Comparison of ENCODE assay signal across 13 cellular contexts in the genomic region with DNA sequence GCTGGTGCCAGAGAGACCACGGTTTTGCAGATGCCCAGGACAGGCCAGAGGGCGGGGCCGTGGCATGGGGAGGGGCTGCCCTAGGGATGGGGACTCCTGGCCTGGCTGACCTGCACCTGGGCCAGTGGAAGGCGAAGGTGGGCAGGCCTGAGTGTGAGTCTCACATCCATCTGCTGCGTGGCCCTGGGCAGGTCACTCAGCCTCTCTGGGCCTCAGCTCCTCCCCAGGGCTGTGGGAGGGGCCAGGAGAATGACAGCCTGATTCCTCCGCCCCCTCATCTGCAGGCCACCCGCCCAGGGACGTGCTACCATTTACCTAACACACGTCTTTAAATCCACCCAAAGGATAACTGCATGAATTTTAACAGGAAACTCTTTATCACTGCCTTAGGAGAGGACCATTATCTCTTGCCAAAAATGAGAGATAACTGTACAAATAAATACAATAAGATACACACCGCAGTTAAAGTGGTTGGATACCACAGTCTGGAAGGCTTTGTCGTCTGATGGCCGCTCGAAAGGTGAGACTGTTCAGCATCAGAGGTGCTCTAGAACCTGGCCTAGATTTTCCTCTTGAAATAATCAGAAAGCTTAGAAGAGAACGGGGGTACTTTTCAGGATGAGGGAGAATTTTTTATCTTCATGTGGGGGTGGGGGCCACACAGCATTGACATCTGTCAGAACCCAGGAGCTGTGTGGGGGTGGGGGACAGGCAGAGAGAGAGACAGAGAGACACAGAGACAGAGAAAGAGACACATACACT.
A peak's percentile ranks its signal among the peaks of the same experiment; 100 is the strongest.
DNase-seq lines count a peak whose midpoint lies in the region; ATAC-seq, FAIRE-seq and TF ChIP-seq lines count a peak whose summit lies in the region.
"Had no signal": no experiment of that assay in that cellular context is flagged by ENCODE, and none has a peak within 500 bp of the region (broad histone marks: within the 10 kb centered on the region; RNA-seq: fewer than 3 reads in every experiment).

No MANE protein-coding gene starts in this region.

- no peak for TF ChIP-seq EP300 in GM12878 (IDR thresholded peaks at IDR 0.05; ENCODE audit: borderline replicate concordance in 1 of 2, control insufficient read depth in 1 of 2, low read depth in 2 of 2, low read length in 2 of 2)

- peak; percentile 17 for DNase-seq in CD14-positive monocyte (ENCODE audit: low spot score)
- no peak for DNase-seq in GM12878 (ENCODE audit: low read depth, low spot score)
- peak; percentile 15 for DNase-seq in mesendoderm
- no peak for DNase-seq in NCI-H345 treated with DMSO at 0.1 percent for 48 hours (lab: John Stamatoyannopoulos, UW; ENCODE audit: unreplicated experiment)
- DNase-seq in globus pallidus (ENCODE audit: low spot score) = no peak
- DNase-seq in cortex of kidney (lab: John Stamatoyannopoulos, UW) = no peak
- DNase-seq in small intestine = no peak
- DNase-seq: activated naive CD8-positive, alpha-beta T cell treated with anti-CD3 and anti-CD28 coated beads, Interleukin-2, amount 10 ng/mL, durations not matched to agents 7 days and 5 days; NCI-H1092 treated with DMSO at 0.1 percent for 48 hours; NCI-H2171 treated with DMSO at 0.1 percent for 48 hours; stomach had no signal

- H3K36me3 ChIP-seq in HEK293 (ENCODE audit: control insufficient read depth in 2 of 2, insufficient read depth in 1 of 2, low read length in 2 of 2) = no peaks in the 10 kb centered on the region
- H3K36me3 ChIP-seq in GM12878 (ENCODE audit: control insufficient read depth in 2 of 2, insufficient read depth in 2 of 2, low read length in 1 of 2) = no peaks in the 10 kb centered on the region
- H3K36me3 ChIP-seq in mesendoderm (ENCODE audit: control insufficient read depth, insufficient read depth, low read length) = no peaks in the 10 kb centered on the region
- no peaks in the 10 kb centered on the region for H3K36me3 ChIP-seq in small intestine (ENCODE audit: control insufficient read depth in 2 of 2, insufficient read depth in 2 of 2, low read length in 2 of 2)
- H3K36me3 ChIP-seq: stomach had no signal

- H3K9ac ChIP-seq in GM12878 (ENCODE audit: control insufficient read depth, insufficient read depth, low read length) (no peak overlapping the region), mesendoderm (ENCODE audit: low read length) (no peak overlapping the region)

- peaks cover 0 to 8% (median 2%) of the 10 kb centered on the region in 7 donors for H3K9me3 Mint-ChIP-seq in CD14-positive monocyte
- H3K9me3 Mint-ChIP-seq: activated naive CD8-positive, alpha-beta T cell treated with anti-CD3 and anti-CD28 coated beads, Interleukin-2, amount 10 ng/mL, durations not matched to agents 7 days and 5 days had no signal

- H3K27ac ChIP-seq in HEK293 (ENCODE audit: extremely low read depth, low read depth, low read length) = no peak overlapping the region
- H3K27ac ChIP-seq in GM12878 (ENCODE audit: control insufficient read depth, insufficient read depth) = no peak overlapping the region
- H3K27ac ChIP-seq in mesendoderm (ENCODE audit: low read depth, low read length) = no peak overlapping the region
- H3K27ac ChIP-seq in small intestine (ENCODE audit: low read depth in 1 of 2, low read length in 1 of 2) = no peak overlapping the region
- H3K27ac ChIP-seq: stomach had no signal

- no peak overlapping the region for H3K4me3 Mint-ChIP-seq in CD14-positive monocyte
- H3K4me3 Mint-ChIP-seq: activated naive CD8-positive, alpha-beta T cell treated with anti-CD3 and anti-CD28 coated beads, Interleukin-2, amount 10 ng/mL, durations not matched to agents 7 days and 5 days had no signal

- no peak overlapping the region for H4K8ac ChIP-seq in mesendoderm (ENCODE audit: low read depth, low read length)

- CTCF ChIA-PET in HEK293 (lab: Yijun Ruan, JAX) = interaction anchor here (0.5 to 0.6 kb wide), 2 partner anchors 60 to 175 kb away, joined by 3 to 4 read pairs; no protein-coding TSS in a partner anchor
- CTCF ChIA-PET in GM12878 (lab: Yijun Ruan, JAX) = no interaction called here

- no TSS peak for BruUV-seq in GM12878 (replicated peaks; lab: Mats Ljungman, UMichigan)

- H3K27me3 ChIP-seq in GM12878 (replicated peaks in 1 of 2; ENCODE audit: control insufficient read depth in 2 of 2, insufficient read depth in 2 of 2, low read length in 1 of 2) (no peaks in the 10 kb centered on the region), mesendoderm (ENCODE audit: insufficient read depth, low read length, poor library complexity) (no peaks in the 10 kb centered on the region), small intestine (ENCODE audit: control insufficient read depth in 2 of 2, insufficient read depth in 2 of 2, low read length in 2 of 2) (no peaks in the 10 kb centered on the region)

- H2BK120ac ChIP-seq in mesendoderm (ENCODE audit: low read depth, low read length) = no peak overlapping the region

- no peak overlapping the region for H2BK5ac ChIP-seq in mesendoderm (ENCODE audit: low read length)

- no peak overlapping the region for H2AK5ac ChIP-seq in mesendoderm (ENCODE audit: low read length)

- ATAC-seq in GM12878 = peak; percentile 62

- no peak overlapping the region for H3K23ac ChIP-seq in mesendoderm (ENCODE audit: low read length)

- no peak overlapping the region for H2BK15ac ChIP-seq in mesendoderm (replicated peaks; ENCODE audit: low read depth)

- FAIRE-seq in GM12878 (lab: Jason Lieb, UNC) (no peak), small intestine (lab: Jason Lieb, UNC) (no peak)

- no peak overlapping the region for H3K18ac ChIP-seq in mesendoderm (ENCODE audit: low read length)

- no peaks in the 10 kb centered on the region for H4K20me1 ChIP-seq in GM12878 (ENCODE audit: control insufficient read depth, insufficient read depth)

- no peak overlapping the region for H3K4ac ChIP-seq in mesendoderm (ENCODE audit: low read depth, low read length)

- WGBS in GM12878 (ENCODE audit: insufficient coverage, insufficient replicate concordance, low lambda C conversion rate, missing lambda C conversion rate) = 53% methylated on average over 14 of the region's 14 CpGs
- no CpG with 5 or more reads among the region's 14 CpGs for WGBS in mesendoderm (ENCODE audit: extremely low coverage, insufficient coverage, low lambda C conversion rate)
- WGBS in small intestine, 3 donors = 55 to 71% (median 58%) methylated on average over 14 of the region's 14 CpGs

- peaks cover 0 to 5% (median 2%) of the 10 kb centered on the region in 3 donors for H3K27me3 Mint-ChIP-seq in CD14-positive monocyte (ENCODE audit: low read depth in 3 of 3)
- H3K27me3 Mint-ChIP-seq: activated naive CD8-positive, alpha-beta T cell treated with anti-CD3 and anti-CD28 coated beads, Interleukin-2, amount 10 ng/mL, durations not matched to agents 7 days and 5 days had no signal

- H3K27ac Mint-ChIP-seq in CD14-positive monocyte = no peak overlapping the region
- H3K27ac Mint-ChIP-seq: activated naive CD8-positive, alpha-beta T cell treated with anti-CD3 and anti-CD28 coated beads, Interleukin-2, amount 10 ng/mL, durations not matched to agents 7 days and 5 days had no signal

- H3K79me1 ChIP-seq in mesendoderm (ENCODE audit: low read length) = no peaks in the 10 kb centered on the region

- RAD21 ChIA-PET in GM12878 (lab: Charles Lee; ENCODE audit: unreplicated experiment) = no interaction called here

- H3K4me1 Mint-ChIP-seq in CD14-positive monocyte = no peaks in the 10 kb centered on the region

- H3K36me3 Mint-ChIP-seq in CD14-positive monocyte = no peaks in the 10 kb centered on the region
- H3K36me3 Mint-ChIP-seq: activated naive CD8-positive, alpha-beta T cell treated with anti-CD3 and anti-CD28 coated beads, Interleukin-2, amount 10 ng/mL, durations not matched to agents 7 days and 5 days had no signal

- no peak overlapping the region for H4K5ac ChIP-seq in mesendoderm (ENCODE audit: low read length)

- H3K4me2 ChIP-seq in GM12878 (ENCODE audit: control insufficient read depth, insufficient read depth) (no peak overlapping the region), mesendoderm (ENCODE audit: low read length) (no peak overlapping the region)
- H3K4me2 ChIP-seq: smooth muscle cell had no signal

- intact Hi-C loops in CD14-positive monocyte (cut with micrococcal nuclease) (no loop called here), GM12878 (cut with micrococcal nuclease; ENCODE audit: unreplicated experiment) (no loop called here)

- H3K4me3 ChIP-seq in HEK293 (ENCODE audit: low read depth, low read length) (no peak overlapping the region), GM12878 (no peak overlapping the region), mesendoderm (ENCODE audit: low read length) (no peak overlapping the region), small intestine (ENCODE audit: low read depth in 1 of 2, low read length in 2 of 2) (no peak overlapping the region)
- H3K4me3 ChIP-seq: smooth muscle cell, stomach had no signal

- SMC1A ChIA-PET in GM12878 (lab: Charles Lee; ENCODE audit: uncharacterized antibody, unreplicated experiment) = no interaction called here

- TF ChIP-seq CTCF in CD14-positive monocyte (IDR thresholded peaks at IDR 0.05) (no peak), HEK293 (tag by site-specific recombination; IDR thresholded peaks at IDR 0.05) (no peak), GM12878 (IDR thresholded peaks at IDR 0.05 in 2 of 3, conservative IDR thresholded peaks at IDR 0.05 in 1 of 3; ENCODE audit: control insufficient read depth in 2 of 3, extremely low read depth in 1 of 3, insufficient read depth in 1 of 3, low read depth in 3 of 3, low read length in 3 of 3) (no peak)

- POLR2A ChIA-PET in HEK293 (lab: Yijun Ruan, JAX) (no interaction called here), GM12878 (lab: Charles Lee) (no interaction called here)

- no peaks in the 10 kb centered on the region for H3K4me1 ChIP-seq in HEK293 (ENCODE audit: control insufficient read depth, insufficient read depth, low read length)
- no peaks in the 10 kb centered on the region for H3K4me1 ChIP-seq in GM12878 (ENCODE audit: control insufficient read depth, insufficient read depth, low read length)
- H3K4me1 ChIP-seq in mesendoderm (ENCODE audit: control insufficient read depth, low read depth, low read length) = no peaks in the 10 kb centered on the region
- no peaks in the 10 kb centered on the region for H3K4me1 ChIP-seq in small intestine (ENCODE audit: control insufficient read depth in 2 of 2, insufficient read depth in 1 of 2, low read depth in 1 of 2, low read length in 1 of 2)

- in situ Hi-C loops in GM12878 (cut with MboI) = no loop called here

- H3K9me3 ChIP-seq in HEK293 (ENCODE audit: control insufficient read depth, insufficient read depth, low read depth, low read length) = no peaks in the 10 kb centered on the region
- no peaks in the 10 kb centered on the region; the same call in 2 of the 3 replicates for H3K9me3 ChIP-seq in GM12878 (replicated peaks; ENCODE audit: control insufficient read depth, insufficient read depth, low read length)
- H3K9me3 ChIP-seq in small intestine (ENCODE audit: control insufficient read depth, low read depth) = no peaks in the 10 kb centered on the region
- H3K9me3 ChIP-seq: stomach had no signal

- H3K79me2 ChIP-seq in GM12878 (ENCODE audit: control insufficient read depth, insufficient read depth, low read length) = no peaks in the 10 kb centered on the region
- H3K79me2 ChIP-seq in mesendoderm (ENCODE audit: control insufficient read depth, insufficient read depth, low read length) = no peaks in the 10 kb centered on the region

- TF ChIP-seq RAD21 in GM12878 (IDR thresholded peaks at IDR 0.05; ENCODE audit: insufficient read depth, low read depth, low read length) = no peak

- H3K56ac ChIP-seq in mesendoderm (ENCODE audit: low read length) = no peak overlapping the region

- TF ChIP-seq POLR2A in GM12878 (IDR thresholded peaks at IDR 0.05; ENCODE audit: low read depth, low read length) = no peak

- no peak overlapping the region for H2AFZ ChIP-seq in GM12878 (ENCODE audit: control insufficient read depth, low read depth, low read length)

Comparison
In these comparisons a context has a peak if more than half of its experiments do, and no peak if none do; other contexts are left out.
1. DNase-seq: peak in CD14-positive monocyte (single experiment) and mesendoderm (single experiment); none in GM12878 (single experiment), NCI-H345 treated with DMSO at 0.1 percent for 48 hours (single experiment), globus pallidus (single experiment), cortex of kidney (single experiment) and small intestine (single experiment).